ENCODE assay signal across 10 cellular contexts in the genomic region with DNA sequence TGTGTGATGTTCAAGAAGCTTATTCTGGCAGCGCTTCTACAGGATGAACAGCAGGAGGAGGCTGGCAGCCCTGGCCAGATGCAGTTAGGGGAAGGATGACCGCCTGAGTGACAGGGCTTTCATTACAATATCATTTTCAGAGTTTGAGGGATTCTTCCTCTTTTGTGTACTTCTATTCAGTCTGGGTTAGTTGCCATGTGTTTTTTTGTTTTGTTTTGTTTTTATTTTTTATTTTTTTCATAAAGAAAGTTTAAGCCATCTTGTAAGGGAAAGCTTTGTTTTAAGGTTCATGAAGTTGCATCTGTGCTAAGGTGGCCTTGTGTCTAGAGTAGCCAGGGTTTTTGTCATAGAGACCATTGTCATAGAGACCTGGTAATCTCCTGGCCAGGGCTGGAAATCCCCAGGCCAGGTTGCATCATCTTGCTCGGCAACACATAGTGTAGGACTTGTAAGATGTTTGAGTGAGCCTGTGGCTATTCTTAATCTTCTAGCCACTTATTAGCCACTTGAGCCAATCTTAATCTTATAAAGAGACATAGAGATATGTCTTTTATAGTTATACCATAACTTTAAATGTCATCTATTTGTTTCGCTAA.
DNase-seq lines count a peak whose midpoint lies in the region; ATAC-seq and TF ChIP-seq lines count a peak whose summit lies in the region.
"Had no signal": no experiment of that assay in that cellular context is flagged by ENCODE, and none has a peak within 500 bp of the region (broad histone marks: within the 10 kb centered on the region; RNA-seq: fewer than 3 reads in every experiment).

No MANE protein-coding gene starts in this region.

- H3K4me3 ChIP-seq in PC-3 (ENCODE audit: low read length) (no peak overlapping the region), retinal pigment epithelial cell (ENCODE audit: low read length) (no peak overlapping the region), foreskin fibroblast (ENCODE audit: low read depth in 1 of 2, low read length in 2 of 2) (no peak overlapping the region)

- H3F3A ChIP-seq in PC-3 (ENCODE audit: low read length, unreplicated experiment) = no peaks in the 10 kb centered on the region

- CTCF ChIA-PET in activated CD4-positive, alpha-beta T cell treated with anti-CD3 and anti-CD28 coated beads for 36 hours (lab: Charles Lee) = no interaction called here
- CTCF ChIA-PET in PC-3 (lab: Charles Lee) = interaction anchor here (0.6 kb wide), 1 partner anchor 25 kb away, joined by 3 read pairs; no protein-coding TSS in a partner anchor

- intact Hi-C loops in activated CD4-positive, alpha-beta T cell treated with anti-CD3 and anti-CD28 coated beads for 36 hours (cut with DNase I, micrococcal nuclease) = no loop called here
- intact Hi-C loops in PC-3 (cut with micrococcal nuclease) = no loop called here

- no peaks in the 10 kb centered on the region for H3K9me3 ChIP-seq in PC-3 (ENCODE audit: low read length)

- DNase-seq in activated CD4-positive, alpha-beta T cell treated with anti-CD3 and anti-CD28 coated beads for 36 hours = peak; percentile 16
- DNase-seq in activated CD4-positive, alpha-beta T cell treated with anti-CD3 and anti-CD28 coated beads for 48 hours = no peak
- DNase-seq in PC-3 (no peak), retinal pigment epithelial cell (ENCODE audit: low read depth) (peak; percentile 12), foreskin fibroblast (no peak), nucleus accumbens (lab: John Stamatoyannopoulos, UW) (no peak), Ammon's horn (ENCODE audit: low spot score) (no peak)

- H3K79me2 ChIP-seq in PC-3 (ENCODE audit: low read length) = no peaks in the 10 kb centered on the region

- no peaks in the 10 kb centered on the region for H3K27me3 Mint-ChIP-seq in activated CD4-positive, alpha-beta T cell treated with anti-CD3 and anti-CD28 coated beads for 36 hours
- H3K27me3 Mint-ChIP-seq: activated naive CD8-positive, alpha-beta T cell; stimulated activated naive CD8-positive, alpha-beta T cell treated with anti-CD3 and anti-CD28 coated beads, Interleukin-15, Interleukin-2, amounts not matched to agents 100 ng/mL and 50 ng/mL, for 24 hours had no signal

- H4K20me1 ChIP-seq in PC-3 (ENCODE audit: low read length) = no peaks in the 10 kb centered on the region

- H3K4me2 ChIP-seq in PC-3 (ENCODE audit: low read length) = no peak overlapping the region

- no peaks in the 10 kb centered on the region for H3K36me3 Mint-ChIP-seq in activated CD4-positive, alpha-beta T cell treated with anti-CD3 and anti-CD28 coated beads for 36 hours (ENCODE audit: low read depth)
- H3K36me3 Mint-ChIP-seq: activated naive CD8-positive, alpha-beta T cell had no signal

- no peaks in the 10 kb centered on the region for H3K27me3 ChIP-seq in PC-3 (ENCODE audit: low read length)

- H2AFZ ChIP-seq in PC-3 (ENCODE audit: low read length) = no peak overlapping the region

- H3K4me1 ChIP-seq in PC-3 (ENCODE audit: insufficient read depth, low read length) = no peaks in the 10 kb centered on the region

- no peak overlapping the region for H3K9ac ChIP-seq in PC-3 (ENCODE audit: low read length)

- ATAC-seq in activated CD4-positive, alpha-beta T cell treated with anti-CD3 and anti-CD28 coated beads for 36 hours = no peak
- ATAC-seq in HG02981 (IDR thresholded peaks at IDR 0.05; ENCODE audit: unreplicated experiment) (peak; percentile 98), PC-3 (peak; percentile 45; the same call in 1 of the 2 replicates)

- POLR2A ChIA-PET in activated CD4-positive, alpha-beta T cell treated with anti-CD3 and anti-CD28 coated beads for 36 hours (lab: Charles Lee) = no interaction called here
- POLR2A ChIA-PET in PC-3 (lab: Charles Lee; ENCODE audit: unreplicated experiment) = no interaction called here

- no peaks in the 10 kb centered on the region for H3K4me1 Mint-ChIP-seq in activated CD4-positive, alpha-beta T cell treated with anti-CD3 and anti-CD28 coated beads for 36 hours

- no TSS peak for BruUV-seq in PC-3 (replicated peaks; lab: Mats Ljungman, UMichigan)

- no peak overlapping the region for H3K27ac ChIP-seq in PC-3 (ENCODE audit: low read length)

- no peaks in the 10 kb centered on the region for H3K9me2 ChIP-seq in PC-3 (replicated peaks; ENCODE audit: low read length)

- H3K9me3 Mint-ChIP-seq in activated CD4-positive, alpha-beta T cell treated with anti-CD3 and anti-CD28 coated beads for 36 hours (ENCODE audit: low read depth) = peaks cover 5% of the 10 kb centered on the region

- H3K4me3 Mint-ChIP-seq in activated CD4-positive, alpha-beta T cell treated with anti-CD3 and anti-CD28 coated beads for 36 hours = no peak overlapping the region
- H3K4me3 Mint-ChIP-seq: activated naive CD8-positive, alpha-beta T cell; stimulated activated naive CD8-positive, alpha-beta T cell treated with anti-CD3 and anti-CD28 coated beads, Interleukin-15, Interleukin-2, amounts not matched to agents 100 ng/mL and 50 ng/mL, for 24 hours had no signal

- H3K36me3 ChIP-seq in PC-3 (ENCODE audit: low read depth, low read length) = no peaks in the 10 kb centered on the region

- no peak for TF ChIP-seq CTCF in PC-3 (conservative IDR thresholded peaks at IDR 0.05; ENCODE audit: low read depth, low read length)
- no peak for TF ChIP-seq CTCF in retinal pigment epithelial cell (conservative IDR thresholded peaks at IDR 0.05; ENCODE audit: low read depth, low read length)
- TF ChIP-seq CTCF in foreskin fibroblast (IDR thresholded peaks at IDR 0.05; ENCODE audit: low read depth, low read length) = no peak

- no peak overlapping the region for H3K27ac Mint-ChIP-seq in activated CD4-positive, alpha-beta T cell treated with anti-CD3 and anti-CD28 coated beads for 36 hours
- H3K27ac Mint-ChIP-seq: activated naive CD8-positive, alpha-beta T cell; stimulated activated naive CD8-positive, alpha-beta T cell treated with anti-CD3 and anti-CD28 coated beads, Interleukin-15, Interleukin-2, amounts not matched to agents 100 ng/mL and 50 ng/mL, for 24 hours had no signal

Comparison
In these comparisons a context has a peak if more than half of its experiments do, and no peak if none do; other contexts are left out.
1. DNase-seq: peak in activated CD4-positive, alpha-beta T cell treated with anti-CD3 and anti-CD28 coated beads for 36 hours (single experiment) and retinal pigment epithelial cell (single experiment); none in activated CD4-positive, alpha-beta T cell treated with anti-CD3 and anti-CD28 coated beads for 48 hours (single experiment), PC-3 (single experiment), foreskin fibroblast (0 of 2), nucleus accumbens (0 of 56) and Ammon's horn (single experiment).